9 cellular contexts compared by ENCODE assay signal in the genomic region with DNA sequence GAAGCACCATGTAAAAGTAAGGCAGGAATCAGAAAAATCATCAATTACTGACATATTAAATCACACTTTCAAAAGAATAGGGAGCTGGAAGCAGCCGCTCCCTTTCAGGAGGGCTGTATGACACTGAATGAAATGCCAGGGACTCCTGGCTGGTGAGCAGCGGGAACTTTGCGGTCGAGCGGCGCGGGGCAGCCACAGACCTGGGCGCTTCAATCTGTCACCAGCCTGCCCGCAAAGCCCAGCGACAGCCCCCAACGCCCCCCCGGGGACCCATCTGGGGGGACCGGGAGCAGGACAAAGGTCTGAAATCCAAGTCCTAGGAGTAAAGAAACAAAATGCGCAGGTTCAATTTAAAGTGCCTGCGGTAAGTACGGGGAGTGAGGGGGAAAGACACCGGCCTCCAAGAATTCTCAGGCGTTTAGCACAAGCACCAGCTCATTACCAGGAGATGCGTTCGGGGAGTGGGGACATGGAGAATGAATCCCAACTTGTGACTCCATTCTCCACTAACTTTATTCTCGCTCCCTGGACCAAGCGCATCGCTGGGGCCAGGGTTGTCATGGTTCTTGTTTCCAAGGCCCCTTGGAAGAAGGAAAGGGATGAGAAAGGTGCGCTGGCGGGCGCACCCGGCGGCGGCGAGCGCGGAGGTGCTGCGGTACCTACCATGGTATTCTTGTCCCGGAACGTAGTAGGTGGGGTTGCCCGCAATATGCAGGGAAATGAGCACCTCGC. TPM values are rescaled to one million over a fixed set of nuclear protein-coding genes. Genes with fewer than 3 reads are reported as not detected.
DNase-seq lines count a peak whose midpoint lies in the region; ATAC-seq and TF ChIP-seq lines count a peak whose summit lies in the region.
"Had no signal": no experiment of that assay in that cellular context is flagged by ENCODE, and none has a peak within 500 bp of the region (broad histone marks: within the 10 kb centered on the region; RNA-seq: fewer than 3 reads in every experiment).

No MANE protein-coding gene starts in this region.

- H3K4me3 ChIP-seq in NT2/D1 (ENCODE audit: insufficient read length, low read depth), result peak overlapping the region; percentile 43
- peak overlapping the region; percentile 61 for H3K4me3 ChIP-seq in right cardiac atrium (ENCODE audit: low read length)
- H3K4me3 ChIP-seq in gastrocnemius medialis, result peak overlapping the region; percentile 44 to 52 (median 48)

- no peaks in the 10 kb centered on the region for H3K9me3 ChIP-seq in NT2/D1 (ENCODE audit: insufficient read depth, low read length)
- no peaks in the 10 kb centered on the region for H3K9me3 ChIP-seq in right cardiac atrium (ENCODE audit: control insufficient read depth, low read length)
- H3K9me3 ChIP-seq in gastrocnemius medialis, result no peaks in the 10 kb centered on the region

- H3K27ac ChIP-seq in right cardiac atrium (ENCODE audit: low read length) (no peak overlapping the region), gastrocnemius medialis (no peak overlapping the region)
- H3K27ac ChIP-seq: 22Rv1 had no signal

- no peak for TF ChIP-seq CTCF in gastrocnemius medialis (IDR thresholded peaks at IDR 0.05 in 4 of 5, conservative IDR thresholded peaks at IDR 0.05 in 1 of 5)

- in situ Hi-C loops in gastrocnemius medialis (cut with MboI; ENCODE audit: low sequenced_read_pairs in 4 of 4), result no loop called here

- WGBS in right cardiac atrium, result 3% methylated on average over 37 of the region's 37 CpGs

- intact Hi-C loops in right cardiac atrium (cut with DNase I), result no loop called here
- intact Hi-C loops in gastrocnemius medialis (cut with DNase I; ENCODE audit: low total_unique reads), result no loop called here

- H3K27me3 ChIP-seq in NT2/D1 (ENCODE audit: insufficient read depth, insufficient read length), result peaks cover 51% of the 10 kb centered on the region
- peaks cover 4% of the 10 kb centered on the region for H3K27me3 ChIP-seq in right cardiac atrium (ENCODE audit: control insufficient read depth, insufficient read depth)
- H3K27me3 ChIP-seq in gastrocnemius medialis, result peaks cover 15 to 18% (median 16%) of the 10 kb centered on the region in 3 donors

- DNase-seq in DMS 273 (lab: John Stamatoyannopoulos, UW; ENCODE audit: unreplicated experiment) (peak; percentile 79), DMS 273 treated with DMSO at 0.1 percent for 48 hours (lab: John Stamatoyannopoulos, UW) (no peak), NT2/D1 (ENCODE audit: low read depth, low spot score) (no peak), right cardiac atrium (no peak), gastrocnemius medialis (no peak), DMS114 treated with DMSO at 0.1 percent for 48 hours (lab: John Stamatoyannopoulos, UW; ENCODE audit: unreplicated experiment) (no peak), NCI-H1930 (lab: John Stamatoyannopoulos, UW) (no peak), LoVo (ENCODE audit: low spot score) (no peak)

- H3K36me3 ChIP-seq in NT2/D1 (ENCODE audit: insufficient read depth, insufficient read length, low read length) (no peaks in the 10 kb centered on the region), gastrocnemius medialis (no peaks in the 10 kb centered on the region)

- TF ChIP-seq POLR2A in gastrocnemius medialis (IDR thresholded peaks at IDR 0.05), result no peak

- no peak overlapping the region for H3K9ac ChIP-seq in NT2/D1 (ENCODE audit: insufficient read length, low read depth)

- no peak for ATAC-seq in right cardiac atrium
- ATAC-seq in gastrocnemius medialis, result no peak

- no peaks in the 10 kb centered on the region for H3K4me1 ChIP-seq in NT2/D1 (ENCODE audit: insufficient read depth, insufficient read length)
- no peaks in the 10 kb centered on the region for H3K4me1 ChIP-seq in right cardiac atrium (ENCODE audit: control insufficient read depth, insufficient read depth, low read length)
- H3K4me1 ChIP-seq in gastrocnemius medialis, result peaks cover 10 to 18% of the 10 kb centered on the region in 2 donors

RNA-seq across cellular contexts. Expression of gene RELN, which starts 0.8 kb away (rescaled TPM):
- total RNA-seq in right cardiac atrium, result 1 to 10 TPM; 1.1 to 4.1 (median 1.3) TPM
- polyA plus RNA-seq in right cardiac atrium, result 3.1 TPM
- under 1 TPM in 3 of 4 donors, not detected in 1; 0.02 to 0.73 (median 0.39) TPM for total RNA-seq in gastrocnemius medialis
